ENCODE assay signal across 31 cellular contexts in the genomic region with DNA sequence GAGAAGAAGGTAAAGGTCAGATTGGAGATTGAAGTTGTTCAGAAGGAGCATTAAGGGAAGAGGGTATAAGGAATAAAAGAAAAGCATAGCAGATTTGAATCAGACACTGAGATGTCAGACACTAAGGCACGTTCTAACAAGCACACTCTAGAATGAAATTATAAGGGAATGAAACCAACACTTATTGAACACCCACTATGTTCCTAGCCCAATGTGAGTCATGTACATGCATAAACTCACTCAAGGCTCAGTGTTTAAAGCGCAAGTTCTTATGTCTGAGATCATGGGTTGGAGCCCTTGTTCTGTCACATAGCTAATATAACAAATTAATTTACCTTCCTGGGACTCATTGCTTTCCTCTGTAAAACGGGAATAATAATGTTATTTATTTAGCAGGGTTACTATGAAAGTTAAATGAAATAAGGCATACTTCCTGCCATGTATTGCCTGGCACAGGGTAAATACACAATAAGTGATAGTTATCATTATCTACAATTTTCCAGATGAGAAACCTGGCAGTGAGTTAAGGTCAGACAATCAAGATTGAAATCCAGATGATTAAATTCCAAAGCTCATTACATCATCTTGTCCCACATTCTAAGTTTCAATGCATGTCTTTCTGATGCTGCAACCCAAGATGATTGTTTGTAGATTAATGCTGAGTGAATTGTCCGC.
"Had no signal": no experiment of that assay in that cellular context is flagged by ENCODE, and none has a peak within 500 bp of the region (broad histone marks: within the 10 kb centered on the region; RNA-seq: fewer than 3 reads in every experiment).

No MANE protein-coding gene starts in this region.

- H3K36me3 ChIP-seq: cardiac muscle cell, heart left ventricle, lower lobe of right lung, neutrophil, transverse colon had no signal

- ATAC-seq: activated CD8-positive, alpha-beta T cell treated with anti-CD3 and anti-CD28 coated beads for 36 hours; activated naive CD8-positive, alpha-beta T cell treated with anti-CD3 and anti-CD28 coated beads, Interleukin-2, amount 50 U/mL, for 24 hours; activated T-cell treated with anti-CD3 and anti-CD28 coated beads, Interleukin-2, amount 50 U/mL, for 4 hours; activated T-helper 17 cell treated with anti-CD3 and anti-CD28 coated beads, Interleukin-2, amount 50 U/mL, for 72 hours; effector memory CD8-positive, alpha-beta T cell; esophagus mucosa; heart left ventricle; left lobe of liver; lower lobe of right lung; sciatic nerve; stimulated activated naive CD8-positive, alpha-beta T cell treated with anti-CD3 and anti-CD28 coated beads, Interleukin-15, Interleukin-2, amounts not matched to agents 100 U/mL and 50 U/mL, for 24 hours; T-helper 17 cell had no signal

- H3K27me3 ChIP-seq: cardiac muscle cell, heart left ventricle, neutrophil, testis, transverse colon had no signal

- FAIRE-seq: urothelium cell line had no signal

- H3K4me3 ChIP-seq: cardiac muscle cell, heart left ventricle, lower lobe of right lung, skin epidermis, testis, transverse colon had no signal

- H3K27ac ChIP-seq: cardiac muscle cell, heart left ventricle, lower lobe of right lung, neutrophil, skin epidermis, testis, transverse colon had no signal

- DNase-seq: activated CD4-positive, alpha-beta T cell treated with anti-CD3 and anti-CD28 coated beads for 1 hour; activated CD4-positive, alpha-beta T cell treated with anti-CD3 and anti-CD28 coated beads, Interleukin-2, amount 50 U/mL, for 1 hour; activated CD8-positive, alpha-beta T cell treated with anti-CD3 and anti-CD28 coated beads for 36 hours; activated gamma-delta T cell treated with Interleukin-2 at 50 U/mL for 16 hours; activated naive CD4-positive, alpha-beta T cell treated with anti-CD3 and anti-CD28 coated beads, Interleukin-2, amount 50 U/mL, for 16 hours; activated naive CD8-positive, alpha-beta T cell treated with anti-CD3 and anti-CD28 coated beads, Interleukin-2, amount 50 U/mL, for 24 hours; activated T-cell treated with anti-CD3 and anti-CD28 coated beads, Interleukin-2, amount 50 U/mL, for 4 hours; amygdala; cortex of kidney; effector memory CD8-positive, alpha-beta T cell; foreskin fibroblast; heart left ventricle; hypothalamus; immature natural killer cell; lower lobe of right lung; nephron progenitor cell; stimulated activated CD4-positive, alpha-beta T cell treated with anti-CD3 and anti-CD28 coated beads, Interleukin-12 subunit alpha, Interleukin-12 subunit beta, amount 100 ng/mL, for 4 hours; stimulated activated CD4-positive, alpha-beta T cell treated with anti-CD3 and anti-CD28 coated beads, Interleukin-4, amount 100 ng/mL, for 1 hour; stimulated activated naive CD8-positive, alpha-beta T cell treated with anti-CD3 and anti-CD28 coated beads, Interleukin-15, Interleukin-2, amounts not matched to agents 100 U/mL and 50 U/mL, for 24 hours; T-helper 17 cell; T1000; testis; transverse colon had no signal
